8 cellular contexts compared by ENCODE assay signal in the genomic region with DNA sequence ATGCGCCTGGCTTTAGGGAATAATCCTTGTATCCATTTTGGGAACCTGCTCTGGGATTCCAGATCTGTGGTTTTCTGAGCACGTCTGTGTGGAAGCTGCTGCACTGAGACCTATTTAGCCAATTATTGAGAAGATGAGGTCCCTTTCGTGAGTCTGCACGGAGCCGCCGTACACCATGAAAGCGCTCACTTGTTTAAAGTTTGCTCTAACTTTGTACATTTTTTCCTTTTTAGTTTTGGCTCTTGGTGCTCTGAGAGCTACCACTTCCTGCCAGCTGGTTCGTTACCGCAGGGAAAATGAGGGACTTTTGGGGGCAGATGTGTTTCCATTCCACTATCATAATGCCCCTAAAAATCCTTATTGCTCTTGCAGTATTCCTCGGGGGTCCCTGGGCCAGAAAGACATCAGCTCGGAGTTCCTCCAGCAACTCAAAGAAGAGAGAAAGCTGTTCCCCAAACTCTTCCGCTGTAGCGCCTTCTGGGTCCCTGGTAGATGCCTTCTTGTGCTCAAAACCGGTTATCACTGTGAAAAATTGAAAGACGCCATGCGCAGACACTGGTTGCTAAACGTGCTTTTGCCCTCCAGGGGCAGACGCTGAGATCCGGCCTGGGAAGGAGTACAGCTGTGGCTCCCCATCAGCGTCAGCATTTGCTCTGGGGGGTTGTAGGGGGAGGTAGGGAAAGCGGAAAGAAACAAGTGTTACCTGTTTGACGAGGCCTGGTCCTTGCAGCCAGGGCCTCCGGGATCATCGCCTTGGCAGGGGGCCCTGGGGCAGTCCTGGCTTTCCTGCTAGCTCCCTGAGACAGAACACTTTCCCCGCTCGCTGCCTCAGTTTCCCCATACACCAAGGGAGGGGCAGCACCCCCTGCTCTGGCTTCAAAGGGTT.
A peak's percentile ranks its signal among the peaks of the same experiment; 100 is the strongest.
DNase-seq lines count a peak whose midpoint lies in the region; ATAC-seq and TF ChIP-seq lines count a peak whose summit lies in the region.

No MANE protein-coding gene starts in this region.

- WGBS in tibial nerve, 2 donors, result 59 to 61% methylated on average over 26 of the region's 26 CpGs

- peak; percentile 49 for TF ChIP-seq CTCF in HFFc6 (IDR thresholded peaks at IDR 0.05)
- no peak for TF ChIP-seq CTCF in tibial nerve (IDR thresholded peaks at IDR 0.05)

- no peak for TF ChIP-seq POLR2A in tibial nerve (IDR thresholded peaks at IDR 0.05)

- H3K27me3 Mint-ChIP-seq in HFFc6 (ENCODE audit: insufficient read depth) (no peaks in the 10 kb centered on the region; the same call in 1 of the 2 replicates), naive B cell (peaks cover 0 to 60% (median 16%) of the 10 kb centered on the region in 3 donors)
- H3K27me3 Mint-ChIP-seq in activated naive CD8-positive, alpha-beta T cell, result no peaks in the 10 kb centered on the region

- H3K9me3 Mint-ChIP-seq in HFFc6 (no peaks in the 10 kb centered on the region), naive B cell (no peaks in the 10 kb centered on the region)
- H3K9me3 Mint-ChIP-seq in activated naive CD8-positive, alpha-beta T cell (ENCODE audit: low read depth), result no peaks in the 10 kb centered on the region

- H3K4me1 Mint-ChIP-seq in HFFc6 (ENCODE audit: low read depth), result peaks cover 69% of the 10 kb centered on the region
- peaks cover 43% of the 10 kb centered on the region for H3K4me1 Mint-ChIP-seq in activated naive CD8-positive, alpha-beta T cell (ENCODE audit: low read depth)
- H3K4me1 Mint-ChIP-seq in naive B cell, result peaks cover 19 to 23% (median 20%) of the 10 kb centered on the region in 3 donors

- H3K36me3 ChIP-seq in BLaER1 treated with 17β-estradiol and CSF1 and Interleukin-3, amounts not matched to agents 10 nM and 100 nM, result no peaks in the 10 kb centered on the region
- H3K36me3 ChIP-seq in tibial nerve, result no peaks in the 10 kb centered on the region

- peaks cover 0 to 37% (median 7%) of the 10 kb centered on the region in 11 experiments; a peak in 8 of 22 replicates for H4K20me1 ChIP-seq in BLaER1 treated with 17β-estradiol and CSF1 and Interleukin-3, amounts not matched to agents 10 nM and 100 nM

- peak; percentile 67 for DNase-seq in HFFc6
- DNase-seq in naive B cell, result no peak
- DNase-seq in tibial nerve (ENCODE audit: low spot score in 2 of 2), result no peak
- no peak for DNase-seq in NCI-H2081 treated with DMSO at 0.1 percent for 48 hours (lab: John Stamatoyannopoulos, UW)

- TF ChIP-seq EP300 in tibial nerve (IDR thresholded peaks at IDR 0.05), result no peak

- peak overlapping the region; percentile 24 to 57 (median 50); a peak in 18 of 20 replicates for H3K4me3 ChIP-seq in BLaER1 treated with 17β-estradiol and CSF1 and Interleukin-3, amounts not matched to agents 10 nM and 100 nM
- no peak overlapping the region for H3K4me3 ChIP-seq in tibial nerve

- H3K4me3 Mint-ChIP-seq in HFFc6 (peak overlapping the region; percentile 83), naive B cell (peak overlapping the region; percentile 29 to 86 (median 76))
- H3K4me3 Mint-ChIP-seq in activated naive CD8-positive, alpha-beta T cell, result peak overlapping the region; percentile 83

- peaks cover 48 to 82% (median 65%) of the 10 kb centered on the region in 10 experiments for H3K4me1 ChIP-seq in BLaER1 treated with 17β-estradiol and CSF1 and Interleukin-3, amounts not matched to agents 10 nM and 100 nM
- H3K4me1 ChIP-seq in tibial nerve, result peaks cover 0 to 61% (median 23%) of the 10 kb centered on the region in 4 donors

- H3K27me3 ChIP-seq in BLaER1 treated with 17β-estradiol and CSF1 and Interleukin-3, amounts not matched to agents 10 nM and 100 nM, result peaks cover 8 to 25% (median 15%) of the 10 kb centered on the region in 11 experiments
- no peaks in the 10 kb centered on the region for H3K27me3 ChIP-seq in tibial nerve

- peak overlapping the region; percentile 53 to 78 (median 69); a peak in 21 of 22 replicates for H3K9ac ChIP-seq in BLaER1 treated with 17β-estradiol and CSF1 and Interleukin-3, amounts not matched to agents 10 nM and 100 nM

- ATAC-seq in naive B cell (ENCODE audit: low read depth in 2 of 2), result peak; percentile 63 to 67
- ATAC-seq in GM18498 (IDR thresholded peaks at IDR 0.05; ENCODE audit: unreplicated experiment), result no peak
- ATAC-seq in GM19455 (IDR thresholded peaks at IDR 0.05; ENCODE audit: unreplicated experiment), result no peak

- peak overlapping the region; percentile 74 to 95 (median 91) for H3K4me2 ChIP-seq in BLaER1 treated with 17β-estradiol and CSF1 and Interleukin-3, amounts not matched to agents 10 nM and 100 nM

- peak overlapping the region; percentile 95 for H3K27ac Mint-ChIP-seq in HFFc6
- peak overlapping the region; percentile 91 for H3K27ac Mint-ChIP-seq in activated naive CD8-positive, alpha-beta T cell
- H3K27ac Mint-ChIP-seq in naive B cell, result peak overlapping the region in 2 of 6 donors; percentile 59 to 93

- peak overlapping the region in 10 of 11 experiments; percentile 51 to 89 (median 76); a peak in 20 of 22 replicates for H3K27ac ChIP-seq in BLaER1 treated with 17β-estradiol and CSF1 and Interleukin-3, amounts not matched to agents 10 nM and 100 nM
- H3K27ac ChIP-seq in tibial nerve, result peak overlapping the region in 1 of 4 donors; percentile 44

- H3K9me3 ChIP-seq in BLaER1 treated with 17β-estradiol and CSF1 and Interleukin-3, amounts not matched to agents 10 nM and 100 nM (replicated peaks in 1 of 11), result no peaks in the 10 kb centered on the region
- H3K9me3 ChIP-seq in tibial nerve, result no peaks in the 10 kb centered on the region

- H3K36me3 Mint-ChIP-seq in HFFc6 (ENCODE audit: low read depth) (no peaks in the 10 kb centered on the region), naive B cell (no peaks in the 10 kb centered on the region)
- H3K36me3 Mint-ChIP-seq in activated naive CD8-positive, alpha-beta T cell, result no peaks in the 10 kb centered on the region

Comparison
In these comparisons a context has a peak if more than half of its experiments do, and no peak if none do; other contexts are left out.
1. H3K4me3 ChIP-seq: peak in BLaER1 treated with 17β-estradiol and CSF1 and Interleukin-3, amounts not matched to agents 10 nM and 100 nM (10 of 10); none in tibial nerve (0 of 4).
2. ATAC-seq: peak in naive B cell (2 of 2); none in GM18498 (single experiment) and GM19455 (single experiment).
3. Peak in every context shown above with its lines, with median percentiles within 50 percentile points of each other: H3K4me3 Mint-ChIP-seq.